In the genomic region with DNA sequence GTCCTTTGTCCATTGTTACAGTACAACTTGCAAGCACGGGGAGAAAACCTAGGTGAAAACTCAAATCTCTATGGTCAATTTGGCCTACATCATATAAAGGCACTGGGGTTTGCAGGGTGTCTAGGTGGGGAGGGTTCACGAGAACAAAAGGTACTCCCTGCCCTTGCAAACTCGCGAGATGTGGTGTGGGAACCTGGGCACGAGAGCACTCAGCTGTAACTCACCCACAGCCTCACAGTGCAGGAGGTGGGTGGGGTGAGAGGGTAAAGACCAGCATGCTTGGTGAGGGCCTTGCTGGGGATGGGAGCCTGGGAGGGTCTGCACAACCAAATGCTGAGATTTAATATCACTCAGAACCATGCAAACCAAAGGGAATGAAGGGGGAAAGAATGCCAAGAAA, we compare ENCODE assay signal across 33 cellular contexts. TPM values are rescaled to one million over a fixed set of nuclear protein-coding genes. Genes with fewer than 3 reads are reported as not detected.
DNase-seq lines count a peak whose midpoint lies in the region; ATAC-seq and TF ChIP-seq lines count a peak whose summit lies in the region.
"Had no signal": no experiment of that assay in that cellular context is flagged by ENCODE, and none has a peak within 500 bp of the region (broad histone marks: within the 10 kb centered on the region; RNA-seq: fewer than 3 reads in every experiment).

No MANE protein-coding gene starts in this region.

- H3K27ac ChIP-seq in WERI-Rb-1, result no peak overlapping the region
- H3K27ac ChIP-seq: colonic mucosa, prostate gland, SJSA1, suprapubic skin had no signal

- no peaks in the 10 kb centered on the region for H3K27me3 ChIP-seq in WERI-Rb-1 (ENCODE audit: insufficient read depth, low read depth, severe bottlenecking)
- H3K27me3 ChIP-seq: colonic mucosa, right lobe of liver, SJSA1, suprapubic skin had no signal

- no peaks in the 10 kb centered on the region for H3K36me3 ChIP-seq in WERI-Rb-1
- H3K36me3 ChIP-seq: colonic mucosa, prostate gland, SJSA1 had no signal

- no peaks in the 10 kb centered on the region for H3K27me3 Mint-ChIP-seq in stimulated activated naive CD8-positive, alpha-beta T cell treated with anti-CD3 and anti-CD28 coated beads, Interleukin-15, Interleukin-2, amounts not matched to agents 100 ng/mL and 50 ng/mL, for 24 hours
- H3K27me3 Mint-ChIP-seq in T-cell (no peaks in the 10 kb centered on the region), naive B cell (no peaks in the 10 kb centered on the region)
- H3K27me3 Mint-ChIP-seq: activated CD8-positive, alpha-beta memory T cell treated with anti-CD3 and anti-CD28 coated beads, Interleukin-2, amount 10 ng/mL, durations not matched to agents 7 days and 5 days; CD4-positive, alpha-beta T cell had no signal

- CTCF ChIA-PET in T-cell (lab: Charles Lee), result no interaction called here
- CTCF ChIA-PET in HEK293T (lab: Yijun Ruan, JAX), result no interaction called here

- peaks cover 25% of the 10 kb centered on the region for H3K4me1 Mint-ChIP-seq in stimulated activated naive CD8-positive, alpha-beta T cell treated with anti-CD3 and anti-CD28 coated beads, Interleukin-15, Interleukin-2, amounts not matched to agents 100 ng/mL and 50 ng/mL, for 24 hours (ENCODE audit: low read depth)
- H3K4me1 Mint-ChIP-seq in T-cell, result peaks cover 5 to 20% (median 6%) of the 10 kb centered on the region in 3 donors
- H3K4me1 Mint-ChIP-seq in naive B cell, result peaks cover 61 to 90% (median 72%) of the 10 kb centered on the region in 3 donors
- H3K4me1 Mint-ChIP-seq: activated CD8-positive, alpha-beta memory T cell treated with anti-CD3 and anti-CD28 coated beads, Interleukin-2, amount 10 ng/mL, durations not matched to agents 7 days and 5 days had no signal

- ATAC-seq in stimulated activated naive CD8-positive, alpha-beta T cell treated with anti-CD3 and anti-CD28 coated beads, Interleukin-15, Interleukin-2, amounts not matched to agents 100 U/mL and 50 U/mL, for 24 hours, result no peak
- no peak for ATAC-seq in T-cell (replicated peaks in 1 of 4)
- peak; percentile 22 to 26 for ATAC-seq in naive B cell (ENCODE audit: low read depth in 2 of 2)
- ATAC-seq: activated CD8-positive, alpha-beta memory T cell treated with anti-CD3 and anti-CD28 coated beads, Interleukin-2, amount 10 ng/mL, durations not matched to agents 7 days and 5 days; activated T-cell treated with anti-CD3 and anti-CD28 coated beads, Interleukin-2, amount 50 U/mL, for 4 hours had no signal

- peaks cover 11% of the 10 kb centered on the region for H3K36me3 Mint-ChIP-seq in stimulated activated naive CD8-positive, alpha-beta T cell treated with anti-CD3 and anti-CD28 coated beads, Interleukin-15, Interleukin-2, amounts not matched to agents 100 ng/mL and 50 ng/mL, for 24 hours (ENCODE audit: low read depth)
- peaks cover 34% of the 10 kb centered on the region for H3K36me3 Mint-ChIP-seq in T-cell
- H3K36me3 Mint-ChIP-seq in naive B cell, result peaks cover 45 to 46% of the 10 kb centered on the region in 2 donors
- H3K36me3 Mint-ChIP-seq: activated CD8-positive, alpha-beta memory T cell treated with anti-CD3 and anti-CD28 coated beads, Interleukin-2, amount 10 ng/mL, durations not matched to agents 7 days and 5 days had no signal

- H3K4me3 Mint-ChIP-seq in stimulated activated naive CD8-positive, alpha-beta T cell treated with anti-CD3 and anti-CD28 coated beads, Interleukin-15, Interleukin-2, amounts not matched to agents 100 ng/mL and 50 ng/mL, for 24 hours, result no peak overlapping the region
- no peak overlapping the region for H3K4me3 Mint-ChIP-seq in T-cell
- H3K4me3 Mint-ChIP-seq in naive B cell, result peak overlapping the region in 7 of 8 donors; percentile 37 to 84 (median 69)
- H3K4me3 Mint-ChIP-seq: activated CD8-positive, alpha-beta memory T cell treated with anti-CD3 and anti-CD28 coated beads, Interleukin-2, amount 10 ng/mL, durations not matched to agents 7 days and 5 days; activated T-cell treated with anti-CD3 and anti-CD28 coated beads, Interleukin-2, amount 50 U/mL, for 4 hours; CD4-positive, alpha-beta T cell had no signal

- no peaks in the 10 kb centered on the region for H3K9me3 ChIP-seq in WERI-Rb-1 (ENCODE audit: severe bottlenecking)
- H3K9me3 ChIP-seq: colonic mucosa, prostate gland, right lobe of liver, SJSA1, suprapubic skin had no signal

- POLR2A ChIA-PET in T-cell (lab: Charles Lee) (no interaction called here), HEK293T (lab: Yijun Ruan, JAX) (interaction anchor here (1.5 kb wide), 1 partner anchor 18 kb away, joined by 3 read pairs; the partner anchor contains the start of gene ZNF594)

- no peak for DNase-seq in stimulated activated naive CD8-positive, alpha-beta T cell treated with anti-CD3 and anti-CD28 coated beads, Interleukin-15, Interleukin-2, amounts not matched to agents 100 U/mL and 50 U/mL, for 24 hours
- DNase-seq in T-cell, result no peak
- DNase-seq in naive B cell, result no peak
- no peak for DNase-seq in WERI-Rb-1
- DNase-seq in activated naive CD4-positive, alpha-beta T cell treated with Interleukin-2 at 50 U/mL for 16 hours, result no peak
- no peak for DNase-seq in T1000 (lab: John Stamatoyannopoulos, UW)
- no peak for DNase-seq in HEK293T (ENCODE audit: extremely low spot score)
- DNase-seq: activated CD4-positive, alpha-beta T cell treated with anti-CD3 and anti-CD28 coated beads, Interleukin-2, amount 50 U/mL, for 4 hours; activated CD8-positive, alpha-beta memory T cell treated with anti-CD3 and anti-CD28 coated beads, Interleukin-2, amount 10 ng/mL, durations not matched to agents 7 days and 5 days; activated gamma-delta T cell treated with Interleukin-2 at 50 U/mL for 16 hours; activated T-cell treated with anti-CD3 and anti-CD28 coated beads, Interleukin-2, amount 50 U/mL, for 4 hours; CD4-positive, alpha-beta T cell; colonic mucosa; DMS79 treated with DMSO at 0.1 percent for 48 hours; effector CD8-positive, alpha-beta T cell; GF-D8; Kasumi-1; NCI-H1417 treated with DMSO at 0.1 percent for 48 hours; NCI-H2081; NCI-H2227 treated with DMSO at 0.1 percent for 48 hours; NCI-H748 treated with DMSO at 0.1 percent for 48 hours; nucleus accumbens; RPMI8226; stimulated activated CD4-positive, alpha-beta T cell treated with anti-CD3 and anti-CD28 coated beads, Interleukin-4, amount 100 ng/mL, for 1 hour; T-helper 1 cell had no signal

- no peak for TF ChIP-seq CTCF in WERI-Rb-1 (IDR thresholded peaks at IDR 0.05; ENCODE audit: low read depth, low read length)

- no peak overlapping the region for H3K4me3 ChIP-seq in WERI-Rb-1 (ENCODE audit: low read depth, low read length)
- H3K4me3 ChIP-seq: colonic mucosa, prostate gland, right lobe of liver, SJSA1, suprapubic skin had no signal

- H3K9me3 Mint-ChIP-seq in stimulated activated naive CD8-positive, alpha-beta T cell treated with anti-CD3 and anti-CD28 coated beads, Interleukin-15, Interleukin-2, amounts not matched to agents 100 ng/mL and 50 ng/mL, for 24 hours, result no peaks in the 10 kb centered on the region
- H3K9me3 Mint-ChIP-seq in T-cell (no peaks in the 10 kb centered on the region), naive B cell (peaks cover 0 to 6% (median 4%) of the 10 kb centered on the region in 7 donors)
- H3K9me3 Mint-ChIP-seq: activated T-cell treated with anti-CD3 and anti-CD28 coated beads, Interleukin-2, amount 50 U/mL, for 4 hours; CD4-positive, alpha-beta T cell had no signal

- peak overlapping the region; percentile 71 for H3K27ac Mint-ChIP-seq in stimulated activated naive CD8-positive, alpha-beta T cell treated with anti-CD3 and anti-CD28 coated beads, Interleukin-15, Interleukin-2, amounts not matched to agents 100 ng/mL and 50 ng/mL, for 24 hours
- peak overlapping the region; percentile 4 to 59 for H3K27ac Mint-ChIP-seq in T-cell
- H3K27ac Mint-ChIP-seq in naive B cell, result peak overlapping the region; percentile 55 to 96 (median 91)
- H3K27ac Mint-ChIP-seq: activated CD8-positive, alpha-beta memory T cell treated with anti-CD3 and anti-CD28 coated beads, Interleukin-2, amount 10 ng/mL, durations not matched to agents 7 days and 5 days had no signal

TF ChIP-seq in HEK293T, 16 proteins besides CTCF, POLR2A, EP300 and RAD21:
- TF ChIP-seq PKNOX1 (IDR thresholded peaks at IDR 0.05), result no peak
- TF ChIP-seq SUZ12 (IDR thresholded peaks at IDR 0.05), result no peak
- no peak for TF ChIP-seq NFRKB (IDR thresholded peaks at IDR 0.05)
- no peak for TF ChIP-seq FOXA1 (IDR thresholded peaks at IDR 0.05)

RNA-seq across cellular contexts. Expression of gene ZNF594, which starts 18.4 kb away (rescaled TPM):
- total RNA-seq in T-cell, result 10 to 100 TPM in 3 of 5 donors, 1 to 10 TPM in 2; 5.5 to 23.4 (median 20.9) TPM
- 1 to 10 TPM in 5 of 6 donors, under 1 TPM in 1; 0.82 to 4.8 (median 4.0) TPM for polyA plus RNA-seq in naive B cell (ENCODE audit: low read depth in 6 of 6)

RNA-seq across cellular contexts. Expression of gene SCIMP, which starts 24.6 kb away (rescaled TPM):
- 1 to 10 TPM in 3 of 5 donors, under 1 TPM in 2; 0.61 to 1.8 (median 1.2) TPM for total RNA-seq in T-cell
- 100 to 1,000 TPM in 3 of 6 donors, 10 to 100 TPM in 3; 80.4 to 181 (median 103) TPM for polyA plus RNA-seq in naive B cell (ENCODE audit: low read depth in 6 of 6)
- total RNA-seq: A172; activated CD8-positive, alpha-beta memory T cell treated with anti-CD3 and anti-CD28 coated beads, Interleukin-2, amount 10 ng/mL, durations not matched to agents 7 days and 5 days; glomerular endothelial cell; H4; SJSA1; suprapubic skin had no signal

Comparison
In these comparisons a context has a peak if more than half of its experiments do, and no peak if none do; other contexts are left out.
1. H3K27ac Mint-ChIP-seq: peak in every context shown above with its lines; median percentile 91 in naive B cell; 71 in stimulated activated naive CD8-positive, alpha-beta T cell treated with anti-CD3 and anti-CD28 coated beads, Interleukin-15, Interleukin-2, amounts not matched to agents 100 ng/mL and 50 ng/mL, for 24 hours; 32 in T-cell.
2. H3K4me3 Mint-ChIP-seq: peak in naive B cell (7 of 8); none in stimulated activated naive CD8-positive, alpha-beta T cell treated with anti-CD3 and anti-CD28 coated beads, Interleukin-15, Interleukin-2, amounts not matched to agents 100 ng/mL and 50 ng/mL, for 24 hours (single experiment) and T-cell (0 of 3).
3. ATAC-seq: peak in naive B cell (2 of 2); none in stimulated activated naive CD8-positive, alpha-beta T cell treated with anti-CD3 and anti-CD28 coated beads, Interleukin-15, Interleukin-2, amounts not matched to agents 100 U/mL and 50 U/mL, for 24 hours (single experiment) and T-cell (0 of 4).